Comparison of ENCODE assay signal across 1 cellular context in genomic region chr15:57319919-57320542, GRCh38.
TF ChIP-seq lines count a peak whose summit lies in the region.

No MANE protein-coding gene starts in this region.

TF ChIP-seq in K562, 482 proteins besides CTCF, POLR2A, EP300 and RAD21 (continued from another document):
- TF ChIP-seq ZNF280A (IDR thresholded peaks at IDR 0.05; ENCODE audit: low read depth, partially characterized antibody) (no peak), KDM1A (IDR thresholded peaks at IDR 0.05) (peak in 1 of 2 experiments; percentile 55; a peak in 1 of 4 replicates)
- TF ChIP-seq, protein P1, sequence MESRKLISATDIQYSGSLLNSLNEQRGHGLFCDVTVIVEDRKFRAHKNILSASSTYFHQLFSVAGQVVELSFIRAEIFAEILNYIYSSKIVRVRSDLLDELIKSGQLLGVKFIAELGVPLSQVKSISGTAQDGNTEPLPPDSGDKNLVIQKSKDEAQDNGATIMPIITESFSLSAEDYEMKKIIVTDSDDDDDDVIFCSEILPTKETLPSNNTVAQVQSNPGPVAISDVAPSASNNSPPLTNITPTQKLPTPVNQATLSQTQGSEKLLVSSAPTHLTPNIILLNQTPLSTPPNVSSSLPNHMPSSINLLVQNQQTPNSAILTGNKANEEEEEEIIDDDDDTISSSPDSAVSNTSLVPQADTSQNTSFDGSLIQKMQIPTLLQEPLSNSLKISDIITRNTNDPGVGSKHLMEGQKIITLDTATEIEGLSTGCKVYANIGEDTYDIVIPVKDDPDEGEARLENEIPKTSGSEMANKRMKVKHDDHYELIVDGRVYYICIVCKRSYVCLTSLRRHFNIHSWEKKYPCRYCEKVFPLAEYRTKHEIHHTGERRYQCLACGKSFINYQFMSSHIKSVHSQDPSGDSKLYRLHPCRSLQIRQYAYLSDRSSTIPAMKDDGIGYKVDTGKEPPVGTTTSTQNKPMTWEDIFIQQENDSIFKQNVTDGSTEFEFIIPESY (CRISPR knock-in tag; IDR thresholded peaks at IDR 0.05), result peak; percentile 84; the same call in 1 of the 2 replicates
- TF ChIP-seq, protein P2, sequence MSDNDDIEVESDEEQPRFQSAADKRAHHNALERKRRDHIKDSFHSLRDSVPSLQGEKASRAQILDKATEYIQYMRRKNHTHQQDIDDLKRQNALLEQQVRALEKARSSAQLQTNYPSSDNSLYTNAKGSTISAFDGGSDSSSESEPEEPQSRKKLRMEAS (CRISPR knock-in tag; IDR thresholded peaks at IDR 0.05), result peak; percentile 63; the same call in 1 of the 2 replicates
